In genomic region chr12:121996050-121996944, GRCh38 we compare ENCODE assay signal across 19 cellular contexts. TPM values are rescaled to one million over a fixed set of nuclear protein-coding genes. Genes with fewer than 3 reads are reported as not detected.
A peak's percentile ranks its signal among the peaks of the same experiment; 100 is the strongest.
DNase-seq lines count a peak whose midpoint lies in the region; ATAC-seq, FAIRE-seq and TF ChIP-seq lines count a peak whose summit lies in the region.
"Had no signal": no experiment of that assay in that cellular context is flagged by ENCODE, and none has a peak within 500 bp of the region (broad histone marks: within the 10 kb centered on the region; RNA-seq: fewer than 3 reads in every experiment).

No MANE protein-coding gene starts in this region.

- no peaks in the 10 kb centered on the region for H3K9me1 ChIP-seq in K562 (ENCODE audit: control insufficient read depth, insufficient read depth, low read length)

- peaks cover 15% of the 10 kb centered on the region for H3K4me1 Mint-ChIP-seq in stimulated activated memory B cell treated with anti-CD40 and anti-IgM and Interleukin-4, amounts not matched to agents 10 μg/mL and 1 μg/mL and 100 μg/mL, for 72 hours

- no peak overlapping the region for H3K27ac ChIP-seq in K562 (ENCODE audit: extremely low read depth, low read depth, low read length)
- H3K27ac ChIP-seq in right atrium auricular region: peak overlapping the region; percentile 45 to 48
- H3K27ac ChIP-seq: brain microvascular endothelial cell had no signal

- ATAC-seq in K562: peak; percentile 44; the same call in 2 of the 3 replicates
- no peak for ATAC-seq in stimulated activated memory B cell treated with anti-CD40 and anti-IgM and Interleukin-4, amounts not matched to agents 10 μg/mL and 1 μg/mL and 100 μg/mL, for 72 hours
- no peak for ATAC-seq in GM18909 (IDR thresholded peaks at IDR 0.05; ENCODE audit: poor library complexity, unreplicated experiment)
- no peak for ATAC-seq in HG03432 (IDR thresholded peaks at IDR 0.05; ENCODE audit: unreplicated experiment)
- ATAC-seq: naive thymus-derived CD8-positive, alpha-beta T cell had no signal

- H2AFZ ChIP-seq in K562 (ENCODE audit: low read depth, low read length): no peak overlapping the region

- 6% methylated on average over 9 of the region's 9 CpGs for WGBS in K562 (ENCODE audit: insufficient coverage, low coverage, missing lambda C conversion rate)

- CTCF ChIA-PET in K562 (lab: Yijun Ruan, JAX; ENCODE audit: low intra/inter-chr PET ratio): no interaction called here

- no peaks in the 10 kb centered on the region for H3K27me3 Mint-ChIP-seq in stimulated activated memory B cell treated with anti-CD40 and anti-IgM and Interleukin-4, amounts not matched to agents 10 μg/mL and 1 μg/mL and 100 μg/mL, for 72 hours
- H3K27me3 Mint-ChIP-seq: activated naive CD8-positive, alpha-beta T cell had no signal

- peaks cover 2% of the 10 kb centered on the region; the same call in 1 of the 2 replicates for H3K9me3 ChIP-seq in K562 (replicated peaks; ENCODE audit: control insufficient read depth, insufficient read depth, low read depth, low read length)
- H3K9me3 ChIP-seq in right atrium auricular region: no peaks in the 10 kb centered on the region

- H3K27me3 ChIP-seq in K562 (ENCODE audit: control insufficient read depth in 2 of 2, insufficient read depth in 2 of 2, low read length in 2 of 2): no peaks in the 10 kb centered on the region
- H3K27me3 ChIP-seq in right atrium auricular region: no peaks in the 10 kb centered on the region
- H3K27me3 ChIP-seq: brain microvascular endothelial cell had no signal

- H3K27ac Mint-ChIP-seq in stimulated activated memory B cell treated with anti-CD40 and anti-IgM and Interleukin-4, amounts not matched to agents 10 μg/mL and 1 μg/mL and 100 μg/mL, for 72 hours: peak overlapping the region; percentile 46
- H3K27ac Mint-ChIP-seq: activated naive CD8-positive, alpha-beta T cell; CD4-positive, CD25-positive, alpha-beta regulatory T cell had no signal

- H3K36me3 Mint-ChIP-seq in stimulated activated memory B cell treated with anti-CD40 and anti-IgM and Interleukin-4, amounts not matched to agents 10 μg/mL and 1 μg/mL and 100 μg/mL, for 72 hours: no peaks in the 10 kb centered on the region
- H3K36me3 Mint-ChIP-seq: CD4-positive, CD25-positive, alpha-beta regulatory T cell; immature natural killer cell had no signal

- no peaks in the 10 kb centered on the region for H3K9me3 Mint-ChIP-seq in stimulated activated memory B cell treated with anti-CD40 and anti-IgM and Interleukin-4, amounts not matched to agents 10 μg/mL and 1 μg/mL and 100 μg/mL, for 72 hours

- H3K4me1 ChIP-seq in K562 (replicated peaks in 1 of 2; ENCODE audit: control insufficient read depth in 2 of 2, insufficient read depth in 2 of 2, low read length in 2 of 2): peaks cover 0 to 7% of the 10 kb centered on the region in 2 experiments; a peak in 2 of 5 replicates
- peaks cover 0 to 11% of the 10 kb centered on the region in 2 donors for H3K4me1 ChIP-seq in right atrium auricular region

- no peaks in the 10 kb centered on the region for H3K79me2 ChIP-seq in K562 (ENCODE audit: control insufficient read depth, insufficient read depth, low read length)

- no peak overlapping the region for H3K4me3 Mint-ChIP-seq in stimulated activated memory B cell treated with anti-CD40 and anti-IgM and Interleukin-4, amounts not matched to agents 10 μg/mL and 1 μg/mL and 100 μg/mL, for 72 hours
- H3K4me3 Mint-ChIP-seq: activated naive CD8-positive, alpha-beta T cell; CD4-positive, CD25-positive, alpha-beta regulatory T cell; immature natural killer cell; naive thymus-derived CD8-positive, alpha-beta T cell had no signal

- intact Hi-C loops in K562 (cut with micrococcal nuclease): no loop called here

- H3K4me3 ChIP-seq in K562 (no peak overlapping the region), right atrium auricular region (no peak overlapping the region)
- H3K4me3 ChIP-seq: smooth muscle cell had no signal

- TF ChIP-seq CTCF in K562 (IDR thresholded peaks at IDR 0.05 in 2 of 3, conservative IDR thresholded peaks at IDR 0.05 in 1 of 3; ENCODE audit: insufficient read depth in 2 of 3, low read depth in 1 of 3, low read length in 3 of 3) (no peak), right atrium auricular region (IDR thresholded peaks at IDR 0.05) (no peak)

- POLR2A ChIA-PET in K562 (lab: Yijun Ruan, JAX): interaction anchor here (0.7 to 1.0 kb wide), 2 partner anchors 11 to 21 kb away, joined by 3 to 4 read pairs; no protein-coding TSS in a partner anchor

- TF ChIP-seq RAD21 in K562 (CRISPR knock-in tag; conservative IDR thresholded peaks at IDR 0.05 in 1 of 2, IDR thresholded peaks at IDR 0.05 in 1 of 2): no peak

- no peak overlapping the region for H3K9ac ChIP-seq in K562 (ENCODE audit: insufficient read depth in 1 of 2, low read depth in 2 of 2, low read length in 2 of 2)

- BruUV-seq in K562 (replicated peaks; lab: Mats Ljungman, UMichigan): no TSS peak

- DNase-seq in EH (ENCODE audit: low read depth) (peak; percentile 6), K562 (ENCODE audit: extremely low read depth in 1 of 4, low spot score in 3 of 4) (peak in 2 of 4 experiments; percentile 11 to 21), right atrium auricular region (ENCODE audit: low spot score) (no peak), NCI-H2196 (lab: John Stamatoyannopoulos, UW; ENCODE audit: unreplicated experiment) (no peak), hepatic stellate cell (ENCODE audit: low spot score) (no peak)
- DNase-seq: activated CD4-positive, CD25-positive, alpha-beta regulatory T cell; brain microvascular endothelial cell; CD4-positive, CD25-positive, alpha-beta regulatory T cell; glutamatergic neuron; immature natural killer cell; naive thymus-derived CD8-positive, alpha-beta T cell; NCI-H446; stimulated activated CD4-positive, alpha-beta T cell treated with anti-CD3 and anti-CD28 coated beads, Interleukin-4, amount 100 ng/mL, for 24 hours; T-helper 2 cell had no signal

- H3K36me3 ChIP-seq in K562 (ENCODE audit: control insufficient read depth, insufficient read depth, low read length): no peaks in the 10 kb centered on the region
- H3K36me3 ChIP-seq in right atrium auricular region: no peaks in the 10 kb centered on the region
- H3K36me3 ChIP-seq: brain microvascular endothelial cell had no signal

- H3K4me2 ChIP-seq in K562 (ENCODE audit: insufficient read depth, low read length): no peak overlapping the region
- H3K4me2 ChIP-seq: smooth muscle cell had no signal

- in situ Hi-C loops in K562 (cut with MboI): no loop called here

- TF ChIP-seq EP300 in K562 (IDR thresholded peaks at IDR 0.05; ENCODE audit: low read length): no peak

- no peaks in the 10 kb centered on the region for H4K20me1 ChIP-seq in K562 (replicated peaks; ENCODE audit: control insufficient read depth, insufficient read depth, low read length)

- no peak for TF ChIP-seq POLR2A in K562 (conservative IDR thresholded peaks at IDR 0.05)

- no peak for FAIRE-seq in K562 (lab: Jason Lieb, UNC)

TF ChIP-seq in K562, 482 proteins besides CTCF, POLR2A, EP300 and RAD21:
- TF ChIP-seq EP400 (IDR thresholded peaks at IDR 0.05): no peak
- TF ChIP-seq TCF7L2 (IDR thresholded peaks at IDR 0.05; ENCODE audit: low read depth, low read length): no peak
- TF ChIP-seq CBFA2T3 (IDR thresholded peaks at IDR 0.05): peak; percentile 13; the same call in 1 of the 2 replicates

RNA-seq across cellular contexts. Expression of gene BCL7A, which starts 25.4 kb away (rescaled TPM):
- total RNA-seq in K562 (2011; cell fraction: chromatin; rRNA removed; ENCODE audit: low replicate concordance): 14.3 and 26.5 TPM in 2 replicates
- 14.6 and 18.5 TPM in 2 replicates for total RNA-seq in K562 (2011; cell fraction: nucleolus; rRNA removed)
- total RNA-seq in K562 (2011; cell fraction: nucleoplasm; rRNA removed): 12.9 and 13.2 TPM in 2 replicates
- 16.1 and 23.1 TPM in 2 replicates for total RNA-seq in K562 (2014; rRNA removed)
- total RNA-seq in K562 (2014; rRNA removed; fragmentation: Illumina TruSeq; extraction: Trizol): 11.0 and 13.6 TPM in 2 replicates
- 14.9 TPM in 2 replicates for total RNA-seq in K562 (2015; rRNA removed; fragmentation: Illumina TruSeq; extraction: Trizol)
- 19.9 and 21.9 TPM in 2 replicates for total RNA-seq in K562 (2021)
- 11.2 and 11.5 TPM in 2 replicates for polyA plus RNA-seq in K562 (2011; rRNA removed)
- 13.9 and 19.9 TPM in 2 replicates for polyA plus RNA-seq in K562 (2011; cell fraction: cytosol; rRNA removed)
- polyA plus RNA-seq in K562 (2011; cell fraction: nucleus; rRNA removed): 9.8 and 12.1 TPM in 2 replicates
- 14.5 and 17.2 TPM in 2 replicates for polyA plus RNA-seq in K562 (2012)
- 19.5 and 20.1 TPM in 2 replicates for polyA plus RNA-seq in K562 (2014; fragmentation: Illumina TruSeq; extraction: Trizol)
- under 1 TPM; 0.25 to 0.30 TPM for polyA plus RNA-seq in K562 (2014; fragmentation: Nextera tagmentation; extraction: Ambion mirVana)
- 16.8 and 17.1 TPM in 2 replicates for polyA plus RNA-seq in K562 (2014; rRNA removed)
- 9.0 and 9.8 TPM in 2 replicates for polyA minus RNA-seq in K562 (2011; rRNA and poly(A)+ RNA removed)
- 8.2 and 11.0 TPM in 2 replicates for polyA minus RNA-seq in K562 (2011; cell fraction: cytosol; rRNA and poly(A)+ RNA removed)
- 2.8 and 4.3 TPM in 2 replicates for polyA minus RNA-seq in K562 (2011; cell fraction: nucleus; rRNA and poly(A)+ RNA removed)
- 10 to 100 TPM; 11.5 to 21.2 TPM for total RNA-seq in right atrium auricular region
